Comparison of ENCODE assay signal across 16 cellular contexts in the genomic region with DNA sequence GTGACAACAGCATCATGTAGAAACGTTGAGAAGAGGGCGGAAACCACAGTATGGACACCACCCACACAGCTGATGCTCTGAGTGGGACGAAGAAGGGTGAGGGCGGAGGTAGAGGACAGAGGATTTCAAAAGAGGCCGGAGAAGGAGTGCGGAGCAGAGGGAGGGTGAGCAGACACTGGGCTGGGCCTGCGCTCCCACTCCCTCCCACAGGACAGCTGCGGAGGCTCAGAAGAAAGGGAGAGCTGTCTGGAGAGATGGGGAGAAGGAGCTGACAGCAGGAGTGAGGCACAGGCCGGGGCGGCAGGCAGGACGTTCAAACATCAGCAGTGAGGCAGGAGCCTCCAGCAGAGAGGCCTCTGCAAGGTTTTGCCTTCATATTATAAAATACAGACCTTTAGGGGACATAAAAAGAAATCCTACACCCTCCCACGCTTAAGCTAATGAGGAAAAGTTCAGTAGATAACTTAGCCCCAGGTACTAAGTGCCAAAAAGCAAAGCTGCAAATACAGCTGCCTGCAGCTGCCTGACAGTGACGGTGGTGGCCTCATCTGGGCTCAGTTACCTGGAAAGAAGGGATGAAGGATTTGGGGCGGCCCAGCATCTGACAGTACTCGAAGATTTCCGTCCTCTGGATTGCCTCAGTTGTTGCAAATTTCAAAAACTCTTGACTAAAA. TPM values are rescaled to one million over a fixed set of nuclear protein-coding genes. Genes with fewer than 3 reads are reported as not detected.
DNase-seq lines count a peak whose midpoint lies in the region; ATAC-seq and TF ChIP-seq lines count a peak whose summit lies in the region.
"Had no signal": no experiment of that assay in that cellular context is flagged by ENCODE, and none has a peak within 500 bp of the region (broad histone marks: within the 10 kb centered on the region; RNA-seq: fewer than 3 reads in every experiment).

No MANE protein-coding gene starts in this region.

- peaks cover 0 to 6% (median 0%) of the 10 kb centered on the region in 3 experiments for H3K27me3 ChIP-seq in neuronal stem cell (ENCODE audit: control insufficient read depth in 3 of 3, insufficient read depth in 3 of 3, low read depth in 1 of 3, low read length in 3 of 3)
- no peaks in the 10 kb centered on the region for H3K27me3 ChIP-seq in testis

- H3K4me1 ChIP-seq in neuronal stem cell (ENCODE audit: control insufficient read depth in 2 of 2, insufficient read depth in 1 of 2, low read depth in 1 of 2, low read length in 2 of 2) (peaks cover 0 to 16% of the 10 kb centered on the region in 2 donors), testis (peaks cover 6% of the 10 kb centered on the region)

- WGBS in neuronal stem cell (ENCODE audit: extremely low coverage in 2 of 2, insufficient read length in 2 of 2, insufficient replicate concordance in 1 of 2), 2 donors, result no CpG with 5 or more reads among the region's 16 CpGs
- WGBS in testis, 2 donors, result 52 to 63% methylated on average over 15 to 16 of the region's 16 CpGs
- 78 to 81% methylated on average over 16 of the region's 16 CpGs for WGBS in lower leg skin, 2 donors

- no peaks in the 10 kb centered on the region for H3K36me3 Mint-ChIP-seq in WTC11

- no peak overlapping the region for H2BK15ac ChIP-seq in neuronal stem cell (ENCODE audit: low read length)

- intact Hi-C loops in testis (cut with DNase I; ENCODE audit: low total_unique reads), result loop anchor here (10.0 kb wide), 1 partner anchor 1049 kb away; no protein-coding TSS in a partner anchor
- intact Hi-C loops in lower leg skin (cut with DNase I; ENCODE audit: low total_unique reads), result loop anchor here (10.0 kb wide), 1 partner anchor 1049 kb away; no protein-coding TSS in a partner anchor

- H3K79me1 ChIP-seq in neuronal stem cell (ENCODE audit: low read depth, low read length), result no peaks in the 10 kb centered on the region

- H4K91ac ChIP-seq in neuronal stem cell (ENCODE audit: low read depth, low read length, poor library complexity), result no peak overlapping the region

- H3K9ac ChIP-seq in neuronal stem cell (ENCODE audit: low read depth, low read length, poor library complexity), result no peak overlapping the region

- H2AFZ ChIP-seq in neuronal stem cell (ENCODE audit: low read length), result peak overlapping the region; percentile 7

- no peak for ATAC-seq in WTC11

- no peak overlapping the region for H3K23ac ChIP-seq in neuronal stem cell (ENCODE audit: low read depth, low read length, poor library complexity)

- H2BK12ac ChIP-seq in neuronal stem cell (ENCODE audit: low read length), result peak overlapping the region; percentile 42

- no peak overlapping the region for H2BK120ac ChIP-seq in neuronal stem cell (ENCODE audit: low read depth, low read length)

- H3K9me3 ChIP-seq in neuronal stem cell (replicated peaks in 1 of 2; ENCODE audit: control insufficient read depth in 2 of 2, insufficient read depth in 1 of 2, low read depth in 1 of 2, low read length in 2 of 2) (no peaks in the 10 kb centered on the region), testis (no peaks in the 10 kb centered on the region)

- H2BK5ac ChIP-seq in neuronal stem cell (ENCODE audit: low read length), result no peak overlapping the region

- H3K36me3 ChIP-seq in neuronal stem cell (replicated peaks in 1 of 2; ENCODE audit: control insufficient read depth in 2 of 2, insufficient read depth in 2 of 2, low read length in 2 of 2) (no peaks in the 10 kb centered on the region), testis (ENCODE audit: low read depth, missing control alignments) (no peaks in the 10 kb centered on the region)

- no peak overlapping the region for H3K14ac ChIP-seq in neuronal stem cell (ENCODE audit: low read length)

- peaks cover 30% of the 10 kb centered on the region for H3K4me1 Mint-ChIP-seq in WTC11

- H3K4me3 ChIP-seq in fibroblast of villous mesenchyme (ENCODE audit: low read depth, low read length) (no peak overlapping the region), neuronal stem cell (ENCODE audit: low read length in 2 of 2) (no peak overlapping the region), testis (no peak overlapping the region), lower leg skin (ENCODE audit: low read depth, poor library complexity, severe bottlenecking) (no peak overlapping the region)

- no peak overlapping the region for H3K4me3 Mint-ChIP-seq in WTC11

- POLR2A ChIA-PET in WTC11 (lab: Charles Lee), result no interaction called here

- no peak overlapping the region for H3K4me2 ChIP-seq in neuronal stem cell (ENCODE audit: insufficient read depth, low read length, poor library complexity, severe bottlenecking)

- no peaks in the 10 kb centered on the region for H3K27me3 Mint-ChIP-seq in WTC11 (ENCODE audit: low read depth)

- no peak for DNase-seq in WTC11 (ENCODE audit: low spot score)
- DNase-seq in fibroblast of villous mesenchyme (ENCODE audit: low read depth), result peak; percentile 33
- no peak for DNase-seq in neuronal stem cell (ENCODE audit: low spot score)
- peak; percentile 17 for DNase-seq in testis
- DNase-seq in midbrain (lab: John Stamatoyannopoulos, UW), result no peak
- no peak for DNase-seq in lower leg skin (ENCODE audit: low spot score in 2 of 2)
- no peak for DNase-seq in RKO (ENCODE audit: low spot score)
- DNase-seq: HCEC 1CT, NCI-H1105 treated with DMSO at 0.1 percent for 48 hours, NCI-H187, NCI-H2171, NCI-H446, NCI-H69, OCI-M1, RPMI8226 had no signal

- no peak for TF ChIP-seq POLR2A in testis (IDR thresholded peaks at IDR 0.05)
- no peak for TF ChIP-seq POLR2A in lower leg skin (IDR thresholded peaks at IDR 0.05)

- H3K9me3 Mint-ChIP-seq in WTC11, result no peaks in the 10 kb centered on the region

- TF ChIP-seq CTCF in WTC11 (IDR thresholded peaks at IDR 0.05) (no peak), fibroblast of villous mesenchyme (IDR thresholded peaks at IDR 0.05; ENCODE audit: insufficient read depth, low read depth, low read length) (no peak), testis (IDR thresholded peaks at IDR 0.05) (no peak), lower leg skin (IDR thresholded peaks at IDR 0.05) (no peak)

- CTCF ChIA-PET in WTC11 (lab: Charles Lee), result interaction anchor here (0.6 to 3.2 kb wide), 7 partner anchors 18 to 1046 kb away, joined by 3 to 11 read pairs (median 4); no protein-coding TSS in a partner anchor

- H3K27ac ChIP-seq in neuronal stem cell (replicated peaks; ENCODE audit: low read length) (no peak overlapping the region), testis (no peak overlapping the region)
- H3K27ac ChIP-seq: HL-60 had no signal

- H3K27ac Mint-ChIP-seq in WTC11, result 0 out of 2 replicates have a peak overlapping the region, but pooled peaks have one; percentile 1

- H3K18ac ChIP-seq in neuronal stem cell (ENCODE audit: low read length), result peak overlapping the region; percentile 54

- no peak overlapping the region for H4K8ac ChIP-seq in neuronal stem cell (ENCODE audit: low read depth, low read length)

- H2AK5ac ChIP-seq in neuronal stem cell (ENCODE audit: low read depth, low read length), result peak overlapping the region; percentile 28

- H3K4ac ChIP-seq in neuronal stem cell (ENCODE audit: low read length), result no peak overlapping the region

TF ChIP-seq in WTC11, 78 proteins besides CTCF, POLR2A, EP300 and RAD21 (continues in another document):
- TF ChIP-seq ZNF263 (CRISPR knock-in tag; IDR thresholded peaks at IDR 0.05; ENCODE audit: low read depth) (no peak), NR2C2 (CRISPR knock-in tag; IDR thresholded peaks at IDR 0.05) (no peak), EMX1 (CRISPR knock-in tag; IDR thresholded peaks at IDR 0.05) (no peak), JAZF1 (CRISPR knock-in tag; IDR thresholded peaks at IDR 0.05) (no peak), MYBL2 (CRISPR knock-in tag; IDR thresholded peaks at IDR 0.05) (no peak), ELF4 (CRISPR knock-in tag; IDR thresholded peaks at IDR 0.05; ENCODE audit: low read depth) (no peak), PRRX2 (CRISPR knock-in tag; IDR thresholded peaks at IDR 0.05) (no peak), RORB (CRISPR knock-in tag; IDR thresholded peaks at IDR 0.05) (no peak)
- TF ChIP-seq, protein P1, sequence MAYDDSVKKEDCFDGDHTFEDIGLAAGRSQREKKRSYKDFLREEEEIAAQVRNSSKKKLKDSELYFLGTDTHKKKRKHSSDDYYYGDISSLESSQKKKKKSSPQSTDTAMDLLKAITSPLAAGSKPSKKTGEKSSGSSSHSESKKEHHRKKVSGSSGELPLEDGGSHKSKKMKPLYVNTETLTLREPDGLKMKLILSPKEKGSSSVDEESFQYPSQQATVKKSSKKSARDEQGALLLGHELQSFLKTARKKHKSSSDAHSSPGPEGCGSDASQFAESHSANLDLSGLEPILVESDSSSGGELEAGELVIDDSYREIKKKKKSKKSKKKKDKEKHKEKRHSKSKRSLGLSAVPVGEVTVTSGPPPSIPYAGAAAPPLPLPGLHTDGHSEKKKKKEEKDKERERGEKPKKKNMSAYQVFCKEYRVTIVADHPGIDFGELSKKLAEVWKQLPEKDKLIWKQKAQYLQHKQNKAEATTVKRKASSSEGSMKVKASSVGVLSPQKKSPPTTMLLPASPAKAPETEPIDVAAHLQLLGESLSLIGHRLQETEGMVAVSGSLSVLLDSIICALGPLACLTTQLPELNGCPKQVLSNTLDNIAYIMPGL (CRISPR knock-in tag; IDR thresholded peaks at IDR 0.05), result no peak
- TF ChIP-seq, protein P2, sequence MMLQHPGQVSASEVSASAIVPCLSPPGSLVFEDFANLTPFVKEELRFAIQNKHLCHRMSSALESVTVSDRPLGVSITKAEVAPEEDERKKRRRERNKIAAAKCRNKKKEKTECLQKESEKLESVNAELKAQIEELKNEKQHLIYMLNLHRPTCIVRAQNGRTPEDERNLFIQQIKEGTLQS (CRISPR knock-in tag; conservative IDR thresholded peaks at IDR 0.05), result no peak
- TF ChIP-seq, protein P3, sequence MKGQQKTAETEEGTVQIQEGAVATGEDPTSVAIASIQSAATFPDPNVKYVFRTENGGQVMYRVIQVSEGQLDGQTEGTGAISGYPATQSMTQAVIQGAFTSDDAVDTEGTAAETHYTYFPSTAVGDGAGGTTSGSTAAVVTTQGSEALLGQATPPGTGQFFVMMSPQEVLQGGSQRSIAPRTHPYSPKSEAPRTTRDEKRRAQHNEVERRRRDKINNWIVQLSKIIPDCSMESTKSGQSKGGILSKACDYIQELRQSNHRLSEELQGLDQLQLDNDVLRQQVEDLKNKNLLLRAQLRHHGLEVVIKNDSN (CRISPR knock-in tag; IDR thresholded peaks at IDR 0.05), result no peak
- TF ChIP-seq, protein P4, sequence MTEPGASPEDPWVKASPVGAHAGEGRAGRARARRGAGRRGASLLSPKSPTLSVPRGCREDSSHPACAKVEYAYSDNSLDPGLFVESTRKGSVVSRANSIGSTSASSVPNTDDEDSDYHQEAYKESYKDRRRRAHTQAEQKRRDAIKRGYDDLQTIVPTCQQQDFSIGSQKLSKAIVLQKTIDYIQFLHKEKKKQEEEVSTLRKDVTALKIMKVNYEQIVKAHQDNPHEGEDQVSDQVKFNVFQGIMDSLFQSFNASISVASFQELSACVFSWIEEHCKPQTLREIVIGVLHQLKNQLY (CRISPR knock-in tag; IDR thresholded peaks at IDR 0.05), result no peak

RNA-seq across cellular contexts. Expression of a gene that starts 25.7 kb away (rescaled TPM):
- total RNA-seq in WTC11 (2021), result 0.90 to 1.7 TPM (median 0.92 TPM) in 3 replicates
- 1.3 and 1.6 TPM in 2 replicates for total RNA-seq in fibroblast of villous mesenchyme
- 0.95 TPM for polyA plus RNA-seq in neuronal stem cell (2013, experiment 1 of 2)
- polyA plus RNA-seq in neuronal stem cell (2013, experiment 2 of 2), result 1.1 TPM
- total RNA-seq in testis, result 1 to 10 TPM; 4.8 to 5.9 TPM
- 4.3 TPM for polyA plus RNA-seq in testis (ENCODE audit: insufficient read depth, low read depth, low replicate concordance)
- total RNA-seq in lower leg skin, result 1 to 10 TPM in 3 of 4 donors, under 1 TPM in 1; 0.21 to 1.8 (median 1.4) TPM

Comparison
In these comparisons a context has a peak if more than half of its experiments do, and no peak if none do; other contexts are left out.
1. DNase-seq: peak in fibroblast of villous mesenchyme (single experiment) and testis (single experiment); none in WTC11 (single experiment), neuronal stem cell (single experiment), midbrain (single experiment), lower leg skin (0 of 2) and RKO (single experiment).